Comparison of ENCODE assay signal across 20 cellular contexts in genomic region chr10:49552277-49552676, GRCh38. TPM values are rescaled to one million over a fixed set of nuclear protein-coding genes. Genes with fewer than 3 reads are reported as not detected.
A peak's percentile ranks its signal among the peaks of the same experiment; 100 is the strongest.
DNase-seq lines count a peak whose midpoint lies in the region; ATAC-seq, FAIRE-seq and TF ChIP-seq lines count a peak whose summit lies in the region.
"Had no signal": no experiment of that assay in that cellular context is flagged by ENCODE, and none has a peak within 500 bp of the region (broad histone marks: within the 10 kb centered on the region; RNA-seq: fewer than 3 reads in every experiment).

No MANE protein-coding gene starts in this region.

- H3K27ac ChIP-seq in SK-N-SH (ENCODE audit: low read depth in 2 of 2, low read length in 1 of 2) (peak overlapping the region in 1 of 2 experiments; percentile 80; a peak in 3 of 4 replicates), vagina (no peak overlapping the region)
- H3K27ac ChIP-seq: sigmoid colon had no signal

- H2AFZ ChIP-seq in SK-N-SH (ENCODE audit: low read depth), result peak overlapping the region; percentile 60; the same call in 1 of the 2 replicates

- no peak for TF ChIP-seq POLR2A in H54 (IDR thresholded peaks at IDR 0.05; ENCODE audit: low read depth, low read length)
- TF ChIP-seq POLR2A in vagina (IDR thresholded peaks at IDR 0.05), result no peak

- TF ChIP-seq CTCF in SK-N-SH (IDR thresholded peaks at IDR 0.05) (no peak), fibroblast of mammary gland (conservative IDR thresholded peaks at IDR 0.05; ENCODE audit: control insufficient read depth, insufficient read depth, low read depth, low read length) (no peak), vagina (IDR thresholded peaks at IDR 0.05) (no peak)

- H3K9ac ChIP-seq in SK-N-SH (peak overlapping the region; percentile 33), skeletal muscle satellite cell (ENCODE audit: low read depth, low read length) (peak overlapping the region; percentile 81)

- no peaks in the 10 kb centered on the region for H3K9me2 ChIP-seq in SK-N-SH

- FAIRE-seq in H54 (lab: Jason Lieb, UNC), result peak; percentile 80

- no peak for TF ChIP-seq RAD21 in SK-N-SH (IDR thresholded peaks at IDR 0.05; ENCODE audit: low read length)

- H3K4me3 ChIP-seq in SK-N-SH (ENCODE audit: low read depth in 2 of 2, low read length in 1 of 2) (no peak overlapping the region), fibroblast of mammary gland (ENCODE audit: control insufficient read depth, low read depth, low read length) (no peak overlapping the region), skeletal muscle satellite cell (ENCODE audit: low read length) (no peak overlapping the region), vagina (no peak overlapping the region)
- H3K4me3 ChIP-seq: sigmoid colon had no signal

- H3K79me2 ChIP-seq in SK-N-SH (ENCODE audit: insufficient read depth), result no peaks in the 10 kb centered on the region

- no peaks in the 10 kb centered on the region for H4K20me1 ChIP-seq in SK-N-SH (ENCODE audit: insufficient read depth)

- H3K9me3 ChIP-seq in SK-N-SH, result no peaks in the 10 kb centered on the region
- no peaks in the 10 kb centered on the region for H3K9me3 ChIP-seq in skeletal muscle satellite cell (replicated peaks; ENCODE audit: low read length)
- no peaks in the 10 kb centered on the region for H3K9me3 ChIP-seq in vagina

- H3K4me1 ChIP-seq in SK-N-SH (ENCODE audit: control insufficient read depth in 1 of 2, insufficient read depth in 2 of 2, low read depth in 1 of 2, low read length in 1 of 2), result peaks cover 0 to 18% of the 10 kb centered on the region in 2 experiments; a peak in 1 of 4 replicates
- peaks cover 60% of the 10 kb centered on the region for H3K4me1 ChIP-seq in skeletal muscle satellite cell (ENCODE audit: control insufficient read depth, insufficient read depth, low read length)
- H3K4me1 ChIP-seq in vagina, result no peaks in the 10 kb centered on the region
- H3K4me1 ChIP-seq: sigmoid colon had no signal

- peak overlapping the region; percentile 37 for H3K4me2 ChIP-seq in SK-N-SH
- H3K4me2 ChIP-seq in skeletal muscle satellite cell (ENCODE audit: low read length), result peak overlapping the region; percentile 74

- CTCF ChIA-PET in SK-N-SH (lab: Yijun Ruan, JAX), result interaction anchor here (1.0 to 1.3 kb wide), 2 partner anchors 13 to 41 kb away, joined by 4 to 5 read pairs; partner anchors contain the start of gene ERCC6

- WGBS in SK-N-SH (ENCODE audit: low lambda C conversion rate), result 22% methylated on average over 2 of the region's 2 CpGs

- no peaks in the 10 kb centered on the region for H3K36me3 ChIP-seq in SK-N-SH (replicated peaks in 1 of 2; ENCODE audit: control insufficient read depth in 1 of 2, insufficient read depth in 2 of 2, low read length in 1 of 2)
- H3K36me3 ChIP-seq in skeletal muscle satellite cell (ENCODE audit: insufficient read depth, low read length), result no peaks in the 10 kb centered on the region
- no peaks in the 10 kb centered on the region for H3K36me3 ChIP-seq in vagina
- H3K36me3 ChIP-seq: sigmoid colon had no signal

- peaks cover 25% of the 10 kb centered on the region for H3F3A ChIP-seq in SK-N-SH (replicated peaks; ENCODE audit: insufficient read depth)

- ATAC-seq in HG02588 (IDR thresholded peaks at IDR 0.05; ENCODE audit: unreplicated experiment), result no peak
- no peak for ATAC-seq in HG03378 (IDR thresholded peaks at IDR 0.05; ENCODE audit: unreplicated experiment)
- ATAC-seq: natural killer cell had no signal

- TF ChIP-seq EP300 in SK-N-SH (IDR thresholded peaks at IDR 0.05; ENCODE audit: borderline replicate concordance in 1 of 2, low read depth in 1 of 2, low read length in 1 of 2), result peak in 1 of 2 experiments; percentile 36; a peak in 1 of 4 replicates

- no peak for DNase-seq in H54 (ENCODE audit: insufficient read length, low spot score)
- DNase-seq in SK-N-SH, result no peak
- peak; percentile 35 for DNase-seq in fibroblast of mammary gland (ENCODE audit: low read depth)
- no peak for DNase-seq in vagina (ENCODE audit: extremely low spot score in 2 of 2)
- DNase-seq in activated T-cell treated with anti-CD3 and anti-CD28 coated beads, Interleukin-2, amount 50 U/mL, for 1 hour, result no peak
- DNase-seq: activated CD4-positive, alpha-beta T cell treated with anti-CD3 and anti-CD28 coated beads, Interleukin-2, amount 50 U/mL, for 1 hour; activated effector memory CD4-positive, alpha-beta T cell treated with anti-CD3 and anti-CD28 coated beads, Interleukin-2, amount 50 U/mL, for 16 hours; Calu3; GOT3; kidney glomerular epithelial cell; natural killer cell; NCI-H1694; sigmoid colon; substantia nigra had no signal

- H3K27me3 ChIP-seq in SK-N-SH (ENCODE audit: insufficient read depth) (no peaks in the 10 kb centered on the region), skeletal muscle satellite cell (ENCODE audit: control insufficient read depth, insufficient read depth, low read length) (no peaks in the 10 kb centered on the region), vagina (no peaks in the 10 kb centered on the region)
- H3K27me3 ChIP-seq: sigmoid colon had no signal

- POLR2A ChIA-PET in SK-N-SH (lab: Yijun Ruan, JAX), result no interaction called here

- intact Hi-C loops in vagina (cut with DNase I), result no loop called here

TF ChIP-seq in SK-N-SH, 30 proteins besides CTCF, POLR2A, EP300 and RAD21:
- TF ChIP-seq TCF12 (IDR thresholded peaks at IDR 0.05) (peak; percentile 58), FOSL2 (IDR thresholded peaks at IDR 0.05; ENCODE audit: borderline replicate concordance, low read depth) (0 out of 2 replicates have a peak, but pooled peaks have one; percentile 13), TEAD4 (IDR thresholded peaks at IDR 0.05; ENCODE audit: borderline replicate concordance, insufficient read depth) (0 out of 2 replicates have a peak, but pooled peaks have one; percentile 32), USF1 (IDR thresholded peaks at IDR 0.05; ENCODE audit: borderline replicate concordance, low read depth) (no peak), GABPA (IDR thresholded peaks at IDR 0.05; ENCODE audit: low read depth) (no peak), SMC3 (IDR thresholded peaks at IDR 0.05; ENCODE audit: low read depth, low read length) (no peak), PBX3 (IDR thresholded peaks at IDR 0.05) (peak; percentile 34), NFIC (IDR thresholded peaks at IDR 0.05; ENCODE audit: borderline replicate concordance) (peak; percentile 70; the same call in 1 of the 2 replicates), EZH2phosphoT487 (IDR thresholded peaks at IDR 0.05; ENCODE audit: borderline replicate concordance, low read depth) (no peak)

RNA-seq across cellular contexts. Expression of gene ERCC6, which starts 13.4 kb away (rescaled TPM):
- polyA plus RNA-seq in SK-N-SH (2012; rRNA removed), result 4.5 and 6.2 TPM in 2 replicates
- 5.3 and 5.4 TPM in 2 replicates for polyA plus RNA-seq in SK-N-SH (2012; cell fraction: cytosol; rRNA removed)
- polyA plus RNA-seq in SK-N-SH (2012; cell fraction: nucleus; rRNA removed), result 7.9 and 12.0 TPM in 2 replicates
- total RNA-seq in skeletal muscle satellite cell (2012; rRNA removed), result 15.5 and 20.8 TPM in 2 replicates
- 15.2 TPM for total RNA-seq in vagina

RNA-seq across cellular contexts. Expression of gene SLC18A3, which starts 57.8 kb away (rescaled TPM):
- 1.7 TPM in 2 replicates for polyA plus RNA-seq in SK-N-SH (2012; rRNA removed)
- 0.84 and 1.6 TPM in 2 replicates for polyA plus RNA-seq in SK-N-SH (2012; cell fraction: cytosol; rRNA removed)
- 1.1 and 1.4 TPM in 2 replicates for polyA plus RNA-seq in SK-N-SH (2012; cell fraction: nucleus; rRNA removed)
- not detected in 2 replicates for total RNA-seq in skeletal muscle satellite cell (2012; rRNA removed)
- 0.49 TPM for total RNA-seq in vagina
- total RNA-seq: Calu3; fibroblast of lung; natural killer cell; T-helper 1 cell treated with Interleukin-12 subunit alpha and Interleukin-12 subunit beta and Interleukin-4 antibody, amounts not matched to agents 30 ng/mL and 1 ng/mL, for 36 hours had no signal
- polyA plus RNA-seq: fibroblast of lung, IgD-negative memory B cell had no signal
